8 cellular contexts compared by ENCODE assay signal in the genomic region with DNA sequence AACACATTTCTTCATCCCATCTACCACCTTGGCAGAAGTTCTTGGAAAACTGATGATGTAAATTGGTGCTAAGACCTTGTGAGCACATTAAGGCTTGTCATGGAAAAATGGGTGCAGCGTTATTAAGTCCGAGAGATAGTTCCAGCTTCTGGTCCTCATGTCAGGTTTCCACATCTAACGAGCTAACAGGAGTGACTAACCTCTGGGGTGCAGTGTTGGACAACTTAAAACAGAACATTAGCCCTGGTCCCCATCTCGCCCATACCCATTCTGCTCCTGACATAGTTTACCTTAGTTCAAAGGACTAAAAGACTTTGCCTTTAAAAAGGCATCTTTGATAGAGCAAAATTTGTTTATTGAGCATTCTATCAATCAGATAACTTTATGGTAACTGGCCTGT.
DNase-seq lines count a peak whose midpoint lies in the region; ATAC-seq, FAIRE-seq and TF ChIP-seq lines count a peak whose summit lies in the region.

No MANE protein-coding gene starts in this region.

- no peak overlapping the region for H3K4ac ChIP-seq in H1 (replicated peaks; ENCODE audit: insufficient read length, low read depth, low read length)

- no peak overlapping the region for H4K5ac ChIP-seq in H1 (ENCODE audit: insufficient read length, low read depth, low read length)

- H3K56ac ChIP-seq in H1 (replicated peaks; ENCODE audit: insufficient read length, low read depth, low read length): no peak overlapping the region

- CTCF ChIA-PET in H1 (lab: Charles Lee; ENCODE audit: partially characterized antibody): interaction anchor here (1.0 to 7.7 kb wide), 14 partner anchors 9 to 256 kb away, joined by 3 to 121 read pairs (median 3); no protein-coding TSS in a partner anchor

- H3K4me2 ChIP-seq in H1 (ENCODE audit: insufficient read depth in 1 of 2, low read depth in 2 of 2, low read length in 2 of 2): no peak overlapping the region

- peak; percentile 5 to 48 (median 45); a peak in 3 of 4 replicates for TF ChIP-seq CTCF in H1 (IDR thresholded peaks at IDR 0.05; ENCODE audit: control extremely low read depth in 1 of 3, insufficient read depth in 1 of 3, low read depth in 1 of 3, low read length in 3 of 3)

- H4K20me1 ChIP-seq in H1 (replicated peaks in 1 of 2; ENCODE audit: control insufficient read depth in 1 of 2, insufficient read depth in 2 of 2, low read length in 2 of 2): no peaks in the 10 kb centered on the region

- in situ Hi-C loops in HAP-1 (cut with MboI; ENCODE audit: low sequenced_read_pairs): loop anchor here (25.0 kb wide), 1 partner anchor 278 kb away; no protein-coding TSS in a partner anchor

- no peaks in the 10 kb centered on the region for H3K23me2 ChIP-seq in H1 (ENCODE audit: low read depth, low read length)

- H3K4me3 ChIP-seq in H1 (ENCODE audit: extremely low read depth in 1 of 4, insufficient read depth in 2 of 4, low read depth in 3 of 4, low read length in 4 of 4) (no peak overlapping the region), HAP-1 (no peak overlapping the region)

- no peak overlapping the region for H2BK15ac ChIP-seq in H1 (ENCODE audit: low read length)

- H3K79me1 ChIP-seq in H1 (ENCODE audit: low read depth, low read length): no peaks in the 10 kb centered on the region

- peak; percentile 50 for ATAC-seq in sciatic nerve

- H3K79me2 ChIP-seq in H1 (ENCODE audit: control insufficient read depth in 1 of 2, insufficient read depth in 2 of 2, low read length in 2 of 2): no peaks in the 10 kb centered on the region

- H4K8ac ChIP-seq in H1 (ENCODE audit: extremely low read depth, insufficient read depth, low read length): no peak overlapping the region

- H3K4me1 ChIP-seq in H1 (replicated peaks in 1 of 4; ENCODE audit: control insufficient read depth in 3 of 4, insufficient read depth in 4 of 4, low read length in 3 of 4): peaks cover 0 to under 1% (median 0%) of the 10 kb centered on the region in 4 experiments; a peak in 2 of 7 replicates
- H3K4me1 ChIP-seq in HAP-1: no peaks in the 10 kb centered on the region

- no peak overlapping the region for H2AFZ ChIP-seq in H1 (ENCODE audit: low read length)

- no peak overlapping the region for H3K14ac ChIP-seq in H1 (ENCODE audit: insufficient read length)

- no peak overlapping the region for H4K91ac ChIP-seq in H1 (replicated peaks; ENCODE audit: insufficient read length, low read length)

- POLR2A ChIA-PET in H1 (lab: Charles Lee; ENCODE audit: partially characterized antibody): no interaction called here

- no peak overlapping the region for H3K23ac ChIP-seq in H1 (ENCODE audit: insufficient read length)

- H3K27ac ChIP-seq in H1 (ENCODE audit: low read depth, low read length): no peak overlapping the region

- H2BK20ac ChIP-seq in H1 (ENCODE audit: low read length): no peak overlapping the region

- intact Hi-C loops in sciatic nerve (cut with DNase I): no loop called here

- H3K9me3 ChIP-seq in H1 (ENCODE audit: insufficient read depth in 2 of 2, low read depth in 1 of 2, low read length in 1 of 2) (no peaks in the 10 kb centered on the region), HAP-1 (no peaks in the 10 kb centered on the region)

- no peak for FAIRE-seq in H1 (lab: Jason Lieb, UNC)

- H3K27me3 ChIP-seq in H1 (replicated peaks in 1 of 4; ENCODE audit: control insufficient read depth in 3 of 4, extremely low read depth in 1 of 4, insufficient read depth in 3 of 4, low read length in 3 of 4) (no peaks in the 10 kb centered on the region), HAP-1 (ENCODE audit: low read depth) (peaks cover 5% of the 10 kb centered on the region; the same call in 1 of the 2 replicates)

- no peak overlapping the region for H2AK5ac ChIP-seq in H1 (ENCODE audit: low read depth, low read length)

- no peak overlapping the region for H2BK12ac ChIP-seq in H1 (ENCODE audit: low read depth, low read length)

- no peak overlapping the region for H3K9ac ChIP-seq in H1 (replicated peaks in 1 of 4; ENCODE audit: extremely low read depth in 1 of 4, low read depth in 3 of 4, low read length in 3 of 4)

- peak; percentile 30 for DNase-seq in NCI-H2196 (lab: John Stamatoyannopoulos, UW; ENCODE audit: unreplicated experiment)
- DNase-seq in NCI-H2196 treated with DMSO at 0.1 percent for 48 hours (lab: John Stamatoyannopoulos, UW; ENCODE audit: unreplicated experiment): no peak
- peak; percentile 53 for DNase-seq in NCI-H524 treated with DMSO at 0.1 percent for 48 hours (lab: John Stamatoyannopoulos, UW)
- DNase-seq in H1 (ENCODE audit: low read depth in 1 of 2, low spot score in 2 of 2): no peak
- DNase-seq in sciatic nerve (ENCODE audit: low spot score): no peak
- DNase-seq in mesenteric fat pad (ENCODE audit: low spot score): no peak
- no peak for DNase-seq in stimulated activated CD8-positive, alpha-beta memory T cell treated with anti-CD3 and anti-CD28 coated beads, Interleukin-4, amount 100 ng/mL, for 48 hours
- no peak for DNase-seq in HAP-1 (ENCODE audit: low spot score in 2 of 2)

- H2BK5ac ChIP-seq in H1 (ENCODE audit: low read depth, low read length): no peak overlapping the region

- H3K18ac ChIP-seq in H1 (ENCODE audit: extremely low read depth, low read length): no peak overlapping the region

- H3K36me3 ChIP-seq in H1 (ENCODE audit: control insufficient read depth in 2 of 4, insufficient read depth in 4 of 4, low read length in 3 of 4): no peaks in the 10 kb centered on the region
- H3K36me3 ChIP-seq in HAP-1 (replicated peaks): no peaks in the 10 kb centered on the region

- no peak overlapping the region for H2BK120ac ChIP-seq in H1 (replicated peaks; ENCODE audit: low read depth, low read length)

- no peak for TF ChIP-seq EP300 in H1 (IDR thresholded peaks at IDR 0.05; ENCODE audit: borderline replicate concordance in 1 of 2, low read depth in 2 of 2, low read length in 2 of 2)

- TF ChIP-seq RAD21 in H1 (IDR thresholded peaks at IDR 0.05 in 1 of 2, conservative IDR thresholded peaks at IDR 0.05 in 1 of 2; ENCODE audit: low read depth in 2 of 2, low read length in 2 of 2): peak; percentile 67 to 75

- TF ChIP-seq POLR2A in H1 (IDR thresholded peaks at IDR 0.05; ENCODE audit: control extremely low read depth in 1 of 2, low read depth in 2 of 2, low read length in 2 of 2): no peak

- WGBS in H1 (ENCODE audit: extremely low coverage in 1 of 2, insufficient coverage in 1 of 2, insufficient read length in 1 of 2, insufficient replicate concordance in 2 of 2, low coverage in 1 of 2, low lambda C conversion rate in 2 of 2, missing lambda C conversion rate in 1 of 2), 2 experiments: 82% methylated on average over 4 of the region's 4 CpGs; no CpG with 5 or more reads in 1 of the 2 experiments

TF ChIP-seq in H1, 55 proteins besides CTCF, POLR2A, EP300 and RAD21:
- TF ChIP-seq EGR1 (IDR thresholded peaks at IDR 0.05; ENCODE audit: borderline replicate concordance, low read depth, low read length) (no peak), SIRT6 (IDR thresholded peaks at IDR 0.05; ENCODE audit: low read length) (no peak), SP1 (IDR thresholded peaks at IDR 0.05; ENCODE audit: low read depth, low read length) (no peak), POU5F1 (IDR thresholded peaks at IDR 0.05; ENCODE audit: low read depth, low read length) (no peak), RNF2 (IDR thresholded peaks at IDR 0.05; ENCODE audit: borderline replicate concordance, low read depth, low read length, missing control alignments, poor library complexity, severe bottlenecking) (no peak), PHF8 (conservative IDR thresholded peaks at IDR 0.05; ENCODE audit: low read depth, low read length) (no peak), CBX5 (IDR thresholded peaks at IDR 0.05; ENCODE audit: low read depth, low read length) (no peak), TEAD4 (IDR thresholded peaks at IDR 0.05; ENCODE audit: low read depth, low read length) (no peak), POLR2AphosphoS5 (IDR thresholded peaks at IDR 0.05; ENCODE audit: low read depth, low read length) (no peak), TAF7 (optimal IDR thresholded peaks at IDR 0.05; ENCODE audit: borderline replicate concordance, low read depth, low read length) (no peak), TAF1 (IDR thresholded peaks at IDR 0.05; ENCODE audit: low read depth, low read length) (no peak), ZNF274 (IDR thresholded peaks at IDR 0.05; ENCODE audit: borderline replicate concordance, extremely low read depth, low read length) (no peak), JUN (IDR thresholded peaks at IDR 0.05; ENCODE audit: low read depth, low read length) (no peak), SAP30 (IDR thresholded peaks at IDR 0.05; ENCODE audit: insufficient read depth, insufficient replicate concordance, low read length) (no peak), NRF1 (IDR thresholded peaks at IDR 0.05; ENCODE audit: low read depth, low read length) (no peak), TBP (IDR thresholded peaks at IDR 0.05; ENCODE audit: low read depth, low read length) (no peak), EZH2 (IDR thresholded peaks at IDR 0.05; ENCODE audit: low read depth, low read length, severe bottlenecking) (no peak), CTBP2 (IDR thresholded peaks at IDR 0.05; ENCODE audit: borderline replicate concordance, insufficient read depth, insufficient read length, low read length) (no peak), RFX5 (IDR thresholded peaks at IDR 0.05; ENCODE audit: borderline replicate concordance, low read depth, low read length) (no peak)
- TF ChIP-seq, protein P1, sequence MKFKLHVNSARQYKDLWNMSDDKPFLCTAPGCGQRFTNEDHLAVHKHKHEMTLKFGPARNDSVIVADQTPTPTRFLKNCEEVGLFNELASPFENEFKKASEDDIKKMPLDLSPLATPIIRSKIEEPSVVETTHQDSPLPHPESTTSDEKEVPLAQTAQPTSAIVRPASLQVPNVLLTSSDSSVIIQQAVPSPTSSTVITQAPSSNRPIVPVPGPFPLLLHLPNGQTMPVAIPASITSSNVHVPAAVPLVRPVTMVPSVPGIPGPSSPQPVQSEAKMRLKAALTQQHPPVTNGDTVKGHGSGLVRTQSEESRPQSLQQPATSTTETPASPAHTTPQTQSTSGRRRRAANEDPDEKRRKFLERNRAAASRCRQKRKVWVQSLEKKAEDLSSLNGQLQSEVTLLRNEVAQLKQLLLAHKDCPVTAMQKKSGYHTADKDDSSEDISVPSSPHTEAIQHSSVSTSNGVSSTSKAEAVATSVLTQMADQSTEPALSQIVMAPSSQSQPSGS (IDR thresholded peaks at IDR 0.05; ENCODE audit: low read length): no peak

Comparison
In these comparisons a context has a peak if more than half of its experiments do, and no peak if none do; other contexts are left out.
1. DNase-seq: peak in NCI-H2196 (single experiment) and NCI-H524 treated with DMSO at 0.1 percent for 48 hours (single experiment); none in NCI-H2196 treated with DMSO at 0.1 percent for 48 hours (single experiment), H1 (0 of 2), sciatic nerve (single experiment), mesenteric fat pad (single experiment), stimulated activated CD8-positive, alpha-beta memory T cell treated with anti-CD3 and anti-CD28 coated beads, Interleukin-4, amount 100 ng/mL, for 48 hours (single experiment) and HAP-1 (0 of 2).